8 cellular contexts compared by ENCODE assay signal in the genomic region with DNA sequence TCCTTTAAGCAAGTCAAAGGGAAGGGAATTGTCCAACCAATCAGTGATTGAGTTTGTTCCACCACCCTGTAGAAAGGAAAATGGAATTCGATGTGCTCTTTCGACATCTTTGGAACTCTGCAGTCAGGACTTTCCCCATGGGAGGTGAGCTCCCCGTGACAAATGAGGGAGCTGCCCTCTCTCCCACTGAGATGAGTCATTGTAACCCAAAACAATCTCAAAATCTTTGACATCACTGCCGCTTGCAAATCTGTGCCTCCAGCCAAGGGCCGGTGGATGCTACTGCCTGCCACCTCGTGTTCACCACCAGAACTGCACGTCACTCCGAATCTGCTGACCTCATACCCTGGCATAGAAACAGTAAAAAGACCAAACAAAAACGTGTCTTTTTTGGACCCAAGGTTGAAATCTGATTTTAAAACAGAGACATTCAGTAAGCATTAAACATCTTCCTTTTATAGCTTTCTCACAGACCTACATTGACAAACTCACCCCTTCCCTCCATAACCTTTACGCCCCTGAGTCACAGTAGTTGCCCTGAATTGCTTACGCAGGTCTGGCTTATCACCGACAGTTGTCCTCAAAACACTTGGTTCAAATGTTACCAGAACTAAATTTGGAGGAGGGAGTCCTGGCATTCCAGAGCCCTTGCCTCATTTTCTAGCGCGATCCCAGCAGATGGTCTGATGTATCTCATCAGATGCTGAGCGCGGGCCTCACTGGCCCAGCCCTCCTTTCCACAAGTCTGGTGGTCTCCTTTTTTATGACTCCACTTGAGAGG.
DNase-seq lines count a peak whose midpoint lies in the region; ATAC-seq and TF ChIP-seq lines count a peak whose summit lies in the region.

No MANE protein-coding gene starts in this region.

- H3K4me1 ChIP-seq in KMS-11 (ENCODE audit: low read depth, poor library complexity, severe bottlenecking) = peaks cover 13% of the 10 kb centered on the region
- H3K4me1 ChIP-seq in left ventricle myocardium inferior = peaks cover 97% of the 10 kb centered on the region
- H3K4me1 ChIP-seq in uterus = peaks cover 31 to 42% of the 10 kb centered on the region in 2 donors

- peak overlapping the region; percentile 26; the same call in 1 of the 2 replicates for H2AFZ ChIP-seq in KMS-11 (ENCODE audit: low read depth)

- no peak overlapping the region for H3K9ac ChIP-seq in KMS-11

- TF ChIP-seq POLR2A in uterus (IDR thresholded peaks at IDR 0.05) = peak; percentile 29 to 56

- no peaks in the 10 kb centered on the region for H3K36me3 ChIP-seq in KMS-11 (ENCODE audit: insufficient read depth)
- H3K36me3 ChIP-seq in left ventricle myocardium inferior = no peaks in the 10 kb centered on the region
- no peaks in the 10 kb centered on the region for H3K36me3 ChIP-seq in uterus

- TF ChIP-seq CTCF in KMS-11 (conservative IDR thresholded peaks at IDR 0.05; ENCODE audit: low read depth, low read length) (peak; percentile 72), left ventricle myocardium inferior (IDR thresholded peaks at IDR 0.05; ENCODE audit: borderline replicate concordance) (peak; percentile 95), uterus (IDR thresholded peaks at IDR 0.05) (peak; percentile 88 to 96 (median 90))

- H3K27ac ChIP-seq in KMS-11 (no peak overlapping the region), left ventricle myocardium inferior (replicated peaks) (peak overlapping the region; percentile 88), uterus (peak overlapping the region; percentile 92 to 97)

- intact Hi-C loops in left ventricle myocardium inferior (cut with micrococcal nuclease) = loop anchor here (10.0 kb wide), 1 partner anchor 108 kb away; the partner anchor contains the start of genes COL4A1 and COL4A2
- intact Hi-C loops in uterus (cut with DNase I; ENCODE audit: low total_unique reads) = loop anchor here (5.0 to 10.0 kb wide), 2 partner anchors 105 to 188 kb away; partner anchors contain the start of genes COL4A1 and COL4A2

- H3K27me3 ChIP-seq in KMS-11 (ENCODE audit: insufficient read depth, low read depth) = no peaks in the 10 kb centered on the region
- H3K27me3 ChIP-seq in left ventricle myocardium inferior (ENCODE audit: low read depth) = no peaks in the 10 kb centered on the region
- no peaks in the 10 kb centered on the region for H3K27me3 ChIP-seq in uterus

- H3K4me3 ChIP-seq in KMS-11 (IDR thresholded peaks at IDR 0.05; ENCODE audit: insufficient read depth, low read depth, low read length) (no peak overlapping the region), left ventricle myocardium inferior (no peak overlapping the region), uterus (no peak overlapping the region)

- no peaks in the 10 kb centered on the region for H3K79me2 ChIP-seq in KMS-11 (ENCODE audit: insufficient read depth, low read depth)

- DNase-seq in GM04503 (ENCODE audit: low read depth) (peak; percentile 97), SKM-1 treated with dmso at 0.1 percent for 144 hours (lab: John Stamatoyannopoulos, UW; ENCODE audit: unreplicated experiment) (peak; percentile 50), amniotic stem cell (lab: John Stamatoyannopoulos, UW) (peak; percentile 94), left ventricle myocardium inferior (peak; percentile 85), pulmonary artery endothelial cell (ENCODE audit: low read depth, low spot score) (peak; percentile 74), uterus (peak; percentile 94 to 96)

- no peaks in the 10 kb centered on the region for H4K20me1 ChIP-seq in KMS-11 (ENCODE audit: insufficient read depth)

- ATAC-seq in GM21825 (IDR thresholded peaks at IDR 0.05; ENCODE audit: unreplicated experiment) = peak; percentile 83

- H3K9me3 ChIP-seq in left ventricle myocardium inferior (replicated peaks) (no peaks in the 10 kb centered on the region), uterus (no peaks in the 10 kb centered on the region)

- H3K4me2 ChIP-seq in KMS-11 = no peak overlapping the region
